ENCODE assay signal across 10 cellular contexts in genomic region chr20:31612271-31612640, GRCh38. TPM values are rescaled to one million over a fixed set of nuclear protein-coding genes. Genes with fewer than 3 reads are reported as not detected.
A peak's percentile ranks its signal among the peaks of the same experiment; 100 is the strongest.
DNase-seq lines count a peak whose midpoint lies in the region; ATAC-seq, FAIRE-seq and TF ChIP-seq lines count a peak whose summit lies in the region.
"Not testable (repeated sequence)": the region's sequence is repeated elsewhere in the genome, so short reads cannot be mapped to it uniquely, and the experiment has no call there.
"Had no signal": no experiment of that assay in that cellular context is flagged by ENCODE, and none has a peak within 500 bp of the region (broad histone marks: within the 10 kb centered on the region; RNA-seq: fewer than 3 reads in every experiment).

No MANE protein-coding gene starts in this region.

- ATAC-seq in heart left ventricle, result not testable (repeated sequence)

- DNase-seq in Caco-2; colonic mucosa; heart left ventricle; mesothelial cell of epicardium (ENCODE audit: low spot score in 2 of 2, unreplicated experiment in 2 of 2): not testable (repeated sequence)
- DNase-seq in Peyer's patch, result peak in 1 of 3 donors; percentile 76
- peak; percentile 76 for DNase-seq in small intestine

- H3K4me1 ChIP-seq in Caco-2, result peaks cover 51% of the 10 kb centered on the region
- H3K4me1 ChIP-seq in KMS-11 (ENCODE audit: low read depth, poor library complexity, severe bottlenecking), result peaks cover 39% of the 10 kb centered on the region
- H3K4me1 ChIP-seq in Peyer's patch, result peaks cover 0 to 31% (median 1%) of the 10 kb centered on the region in 4 donors
- not testable (repeated sequence) for H3K4me1 ChIP-seq in colonic mucosa; small intestine (ENCODE audit: control insufficient read depth in 2 of 2, insufficient read depth in 1 of 2, low read depth in 1 of 2, low read length in 1 of 2)
- peaks cover 0 to 49% (median 18%) of the 10 kb centered on the region in 12 donors for H3K4me1 ChIP-seq in heart left ventricle

- not testable (repeated sequence) for H3K9ac ChIP-seq in KMS-11
- H3K9ac ChIP-seq in colonic mucosa (ENCODE audit: low read depth in 2 of 2, low read length in 2 of 2), result peak overlapping the region in 1 of 2 donors; percentile 40

- not testable (repeated sequence) for H3K9me3 ChIP-seq in Caco-2; Peyer's patch; colonic mucosa; heart left ventricle; small intestine (ENCODE audit: control insufficient read depth, low read depth)

- H3K27me3 ChIP-seq in Caco-2 (replicated peaks; ENCODE audit: control insufficient read depth, insufficient read depth, low read length); KMS-11 (ENCODE audit: insufficient read depth, low read depth); Peyer's patch; colonic mucosa; heart left ventricle; small intestine (ENCODE audit: control insufficient read depth in 2 of 2, insufficient read depth in 2 of 2, low read length in 2 of 2): not testable (repeated sequence)

- CTCF ChIA-PET in Caco-2 (lab: Charles Lee), result interaction anchor here (0.6 to 13.0 kb wide), 41 partner anchors 8 to 235 kb away, joined by 3 to 1708 read pairs (median 7); partner anchors contain the start of genes BCL2L1, HM13, ID1 and TPX2

- not testable (repeated sequence) for BruUV-seq in Caco-2 (replicated peaks; lab: Mats Ljungman, UMichigan)

- H4K20me1 ChIP-seq in KMS-11 (ENCODE audit: insufficient read depth), result not testable (repeated sequence)

- H3K4me3 ChIP-seq in Caco-2 (ENCODE audit: low read depth, low read length); KMS-11 (IDR thresholded peaks at IDR 0.05; ENCODE audit: insufficient read depth, low read depth, low read length); Peyer's patch; colonic mucosa; heart left ventricle; small intestine (ENCODE audit: low read depth in 1 of 2, low read length in 2 of 2): not testable (repeated sequence)

- not testable (repeated sequence) for H3K27me3 Mint-ChIP-seq in Caco-2 (ENCODE audit: insufficient read depth, unreplicated experiment); mesothelial cell of epicardium (ENCODE audit: low read depth)

- H3K36me3 ChIP-seq in Caco-2 (ENCODE audit: control insufficient read depth, insufficient read depth, low read length); KMS-11 (ENCODE audit: insufficient read depth); Peyer's patch; colonic mucosa; heart left ventricle; small intestine (ENCODE audit: control insufficient read depth in 2 of 2, insufficient read depth in 2 of 2, low read length in 2 of 2): not testable (repeated sequence)

- H3K4me2 ChIP-seq in KMS-11, result peak overlapping the region; percentile 3; the same call in 1 of the 2 replicates

- FAIRE-seq in small intestine (lab: Jason Lieb, UNC), result not testable (repeated sequence)

- not testable (repeated sequence) for H3K27ac ChIP-seq in KMS-11
- H3K27ac ChIP-seq in Peyer's patch, result peak overlapping the region in 3 of 4 donors; percentile 81 to 99 (median 92)
- H3K27ac ChIP-seq in colonic mucosa, result peak overlapping the region; percentile 77
- H3K27ac ChIP-seq in heart left ventricle, result peak overlapping the region in 7 of 12 donors; percentile 12 to 95 (median 46)
- H3K27ac ChIP-seq in small intestine (ENCODE audit: low read depth in 1 of 2, low read length in 1 of 2), result peak overlapping the region; percentile 85 to 91

- peak in 1 of 2 donors; percentile 18 for TF ChIP-seq POLR2A in Peyer's patch (IDR thresholded peaks at IDR 0.05)
- not testable (repeated sequence) for TF ChIP-seq POLR2A in heart left ventricle (IDR thresholded peaks at IDR 0.05)

- POLR2A ChIA-PET in Caco-2 (lab: Charles Lee), result interaction anchor here (0.5 to 3.6 kb wide), 16 partner anchors 8 to 112 kb away, joined by 3 to 230 read pairs (median 8); partner anchors contain the start of gene ID1

- H3K36me3 Mint-ChIP-seq in Caco-2 (ENCODE audit: insufficient read depth, unreplicated experiment), result peaks cover 40% of the 10 kb centered on the region
- H3K36me3 Mint-ChIP-seq in mesothelial cell of epicardium, result not testable (repeated sequence)

- 90 to 92% (median 91%) methylated on average over 12 of the region's 12 CpGs for WGBS in heart left ventricle, 4 donors
- WGBS in small intestine, 3 donors, result 41 to 78% (median 47%) methylated on average over 12 of the region's 12 CpGs

- intact Hi-C loops in Caco-2 (cut with micrococcal nuclease; ENCODE audit: unreplicated experiment), result loop anchor here (1.0 to 2.0 kb wide), 4 partner anchors 8 to 151 kb away; no protein-coding TSS in a partner anchor
- intact Hi-C loops in colonic mucosa (cut with DNase I), result loop anchor here (2.0 kb wide), 1 partner anchor 49 kb away; no protein-coding TSS in a partner anchor
- intact Hi-C loops in heart left ventricle (cut with DNase I), result loop anchor here in 7 of 10 donors (1.0 to 2.0 kb wide), 5 partner anchors 43 to 51 kb away; no protein-coding TSS in a partner anchor

- TF ChIP-seq CTCF in Caco-2 (IDR thresholded peaks at IDR 0.05; ENCODE audit: insufficient read depth in 1 of 2, low read depth in 1 of 2, low read length in 1 of 2, severe bottlenecking in 1 of 2, unreplicated experiment in 1 of 2); KMS-11 (conservative IDR thresholded peaks at IDR 0.05; ENCODE audit: low read depth, low read length); Peyer's patch (IDR thresholded peaks at IDR 0.05); colonic mucosa (IDR thresholded peaks at IDR 0.05); heart left ventricle (IDR thresholded peaks at IDR 0.05); mesothelial cell of epicardium (IDR thresholded peaks at IDR 0.05; ENCODE audit: unreplicated experiment): not testable (repeated sequence)

- H3K4me3 Mint-ChIP-seq in Caco-2 (ENCODE audit: unreplicated experiment), result peak overlapping the region; percentile 57
- H3K4me3 Mint-ChIP-seq in mesothelial cell of epicardium, result not testable (repeated sequence)

- H3K27ac Mint-ChIP-seq in Caco-2 (ENCODE audit: unreplicated experiment), result peak overlapping the region; percentile 98
- peak overlapping the region; percentile 71 for H3K27ac Mint-ChIP-seq in mesothelial cell of epicardium

- not testable (repeated sequence) for H3K9me3 Mint-ChIP-seq in Caco-2 (ENCODE audit: unreplicated experiment); mesothelial cell of epicardium

- peaks cover 50% of the 10 kb centered on the region for H3K4me1 Mint-ChIP-seq in Caco-2 (ENCODE audit: low read depth, unreplicated experiment)
- peaks cover 42% of the 10 kb centered on the region for H3K4me1 Mint-ChIP-seq in mesothelial cell of epicardium

- H3K79me2 ChIP-seq in KMS-11 (ENCODE audit: insufficient read depth, low read depth), result not testable (repeated sequence)

- peak overlapping the region; percentile 10; the same call in 1 of the 2 replicates for H2AFZ ChIP-seq in KMS-11 (ENCODE audit: low read depth)

RNA-seq across cellular contexts. Expression of gene ID1, which starts 7.2 kb away (rescaled TPM):
- 157 and 163 TPM in 2 replicates for total RNA-seq in Caco-2 (2022)
- total RNA-seq in Peyer's patch, result 100 to 1,000 TPM; 408 to 760 (median 570) TPM
- total RNA-seq in colonic mucosa, result 100 to 1,000 TPM; 134 to 179 TPM
- total RNA-seq in heart left ventricle, result 100 to 1,000 TPM in 6 of 9 donors, 10 to 100 TPM in 3; 72.4 to 619 (median 112) TPM
- polyA plus RNA-seq in heart left ventricle, result 100 to 1,000 TPM; 140 to 327 TPM
- 374 to 378 TPM (median 377 TPM) in 3 replicates for total RNA-seq in mesothelial cell of epicardium
- polyA plus RNA-seq in small intestine, result 100 to 1,000 TPM; 215 to 335 (median 284) TPM

RNA-seq across cellular contexts. Expression of gene COX4I2, which starts 25.5 kb away (rescaled TPM):
- total RNA-seq in Caco-2 (2022) (not detected in 2 replicates), Peyer's patch (1 to 10 TPM in 1 of 4 donors, not detected in 3; 2.5 TPM), colonic mucosa (under 1 TPM in 1 of 2 donors, not detected in 1; 0.52 TPM), heart left ventricle (10 to 100 TPM in 5 of 9 donors, 1 to 10 TPM in 4; 5.7 to 29.4 (median 10.6) TPM), mesothelial cell of epicardium (0.34 TPM in 1 of 3 replicates, not detected in the others)
- polyA plus RNA-seq in heart left ventricle (10 to 100 TPM; 13.6 to 42.8 TPM), small intestine (1 to 10 TPM in 1 of 3 donors, not detected in 2; 3.7 TPM)
- total RNA-seq: CD4-positive, alpha-beta T cell; G401; SJSA1 had no signal
